ENCODE assay signal across 8 cellular contexts in the genomic region with DNA sequence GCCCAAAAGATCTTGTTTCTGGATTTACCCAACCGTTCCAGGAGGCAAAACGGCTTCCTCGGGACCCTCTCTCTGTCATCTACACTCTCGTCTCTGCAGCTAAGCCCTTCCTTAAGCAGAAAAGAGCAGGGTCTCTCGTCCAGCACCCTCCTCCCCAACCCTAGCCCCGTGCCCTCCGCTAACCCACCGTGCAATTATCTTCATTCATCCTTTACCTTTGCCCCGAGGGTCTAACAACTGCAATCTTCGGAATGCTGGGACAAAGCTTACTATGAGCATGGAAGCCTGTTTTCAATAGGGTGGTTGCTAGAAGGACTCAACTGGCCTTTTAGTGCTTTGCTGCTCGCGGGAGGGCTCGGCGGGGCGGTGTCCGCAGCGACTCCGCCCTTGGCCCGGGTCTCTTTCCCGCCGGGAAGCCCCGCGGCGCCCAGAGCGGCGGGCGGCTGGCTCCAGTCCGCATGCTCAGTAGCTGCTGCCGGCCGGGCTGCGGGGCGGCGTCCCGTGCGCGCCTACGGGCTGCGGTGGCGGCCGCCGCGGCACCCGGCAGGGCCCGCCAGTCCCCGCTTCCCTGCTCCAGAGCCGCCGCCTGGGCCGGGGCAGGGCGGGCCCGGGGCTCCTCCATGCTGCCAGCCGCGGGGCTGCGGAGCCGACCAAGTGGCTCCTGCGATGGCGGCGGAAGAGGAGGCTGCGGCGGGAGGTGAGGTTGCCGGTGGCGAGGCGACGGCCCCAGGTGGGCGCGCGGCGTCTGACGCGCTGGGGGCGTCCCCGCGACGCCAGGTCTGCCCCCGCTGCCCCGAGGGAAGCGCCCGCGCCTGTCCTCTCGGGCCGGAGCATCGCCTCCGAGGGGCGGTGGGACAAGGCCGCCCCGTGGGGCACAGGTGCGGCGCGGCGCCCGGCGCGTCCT. TPM values are rescaled to one million over a fixed set of nuclear protein-coding genes. Genes with fewer than 3 reads are reported as not detected.
DNase-seq lines count a peak whose midpoint lies in the region; ATAC-seq and TF ChIP-seq lines count a peak whose summit lies in the region.

A gene with protein sequence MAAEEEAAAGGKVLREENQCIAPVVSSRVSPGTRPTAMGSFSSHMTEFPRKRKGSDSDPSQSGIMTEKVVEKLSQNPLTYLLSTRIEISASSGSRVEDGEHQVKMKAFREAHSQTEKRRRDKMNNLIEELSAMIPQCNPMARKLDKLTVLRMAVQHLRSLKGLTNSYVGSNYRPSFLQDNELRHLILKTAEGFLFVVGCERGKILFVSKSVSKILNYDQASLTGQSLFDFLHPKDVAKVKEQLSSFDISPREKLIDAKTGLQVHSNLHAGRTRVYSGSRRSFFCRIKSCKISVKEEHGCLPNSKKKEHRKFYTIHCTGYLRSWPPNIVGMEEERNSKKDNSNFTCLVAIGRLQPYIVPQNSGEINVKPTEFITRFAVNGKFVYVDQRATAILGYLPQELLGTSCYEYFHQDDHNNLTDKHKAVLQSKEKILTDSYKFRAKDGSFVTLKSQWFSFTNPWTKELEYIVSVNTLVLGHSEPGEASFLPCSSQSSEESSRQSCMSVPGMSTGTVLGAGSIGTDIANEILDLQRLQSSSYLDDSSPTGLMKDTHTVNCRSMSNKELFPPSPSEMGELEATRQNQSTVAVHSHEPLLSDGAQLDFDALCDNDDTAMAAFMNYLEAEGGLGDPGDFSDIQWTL (plus strand): TSS at position 430 of the 904 bp plus-strand sequence. CDS start 237 bp downstream, at position 667.

- H3K27ac Mint-ChIP-seq in naive thymus-derived CD4-positive, alpha-beta T cell, result peak within 1 kb of the TSS in 1 of 9 donors; percentile 94

- H3K4me1 Mint-ChIP-seq in naive thymus-derived CD4-positive, alpha-beta T cell, result peaks cover 7 to 51% (median 15%) of the 10 kb centered on the region in 7 donors

- no peaks in the 10 kb centered on the region for H3K36me3 ChIP-seq in A673 (ENCODE audit: insufficient read depth, low read length, poor library complexity, severe bottlenecking)
- no peaks in the 10 kb centered on the region for H3K36me3 ChIP-seq in naive thymus-derived CD4-positive, alpha-beta T cell (ENCODE audit: control insufficient read depth in 2 of 3, insufficient read depth in 3 of 3, low read length in 3 of 3)
- no peaks in the 10 kb centered on the region for H3K36me3 ChIP-seq in tibial nerve

- peak; percentile 41 for ATAC-seq in GM18511 (IDR thresholded peaks at IDR 0.05; ENCODE audit: unreplicated experiment)
- ATAC-seq in HG03039 (IDR thresholded peaks at IDR 0.05; ENCODE audit: unreplicated experiment), result peak; percentile 32
- peak; percentile 62 for ATAC-seq in naive thymus-derived CD4-positive, alpha-beta T cell

- peaks cover 7 to 48% (median 46%) of the 10 kb centered on the region in 5 donors for H3K27me3 Mint-ChIP-seq in naive thymus-derived CD4-positive, alpha-beta T cell

- BruUV-seq in A673 (replicated peaks; lab: Mats Ljungman, UMichigan), result no TSS peak

- H3K9me3 Mint-ChIP-seq in naive thymus-derived CD4-positive, alpha-beta T cell, result no peaks in the 10 kb centered on the region

- POLR2A ChIA-PET in A673 (lab: Charles Lee; ENCODE audit: low non-redundant PET), result interaction anchor here (0.8 kb wide), 1 partner anchor 67 kb away, joined by 3 read pairs; no protein-coding TSS in a partner anchor
- POLR2A ChIA-PET in naive thymus-derived CD4-positive, alpha-beta T cell (lab: Charles Lee), result no interaction called here

- H3K27me3 ChIP-seq in A673 (replicated peaks; ENCODE audit: insufficient read depth, low read depth, low read length, poor library complexity) (no peaks in the 10 kb centered on the region), tibial nerve (peaks cover 0 to 22% of the 10 kb centered on the region in 2 donors)
- H3K27me3 ChIP-seq in naive thymus-derived CD4-positive, alpha-beta T cell (ENCODE audit: control insufficient read depth in 2 of 2, insufficient read depth in 2 of 2, low read length in 2 of 2), result peaks cover 0 to 8% of the 10 kb centered on the region in 2 donors

- H3K9me3 ChIP-seq in A673 (ENCODE audit: low read depth, low read length, poor library complexity, severe bottlenecking) (no peaks in the 10 kb centered on the region), tibial nerve (no peaks in the 10 kb centered on the region)
- H3K9me3 ChIP-seq in naive thymus-derived CD4-positive, alpha-beta T cell (ENCODE audit: control insufficient read depth in 2 of 3, low read length in 3 of 3), result no peaks in the 10 kb centered on the region

- H3K4me1 ChIP-seq in A673 (ENCODE audit: insufficient read depth, low read length, poor library complexity, severe bottlenecking) (no peaks in the 10 kb centered on the region), tibial nerve (peaks cover 0 to 23% (median 4%) of the 10 kb centered on the region in 4 donors)
- H3K4me1 ChIP-seq in naive thymus-derived CD4-positive, alpha-beta T cell (ENCODE audit: control insufficient read depth in 2 of 2, insufficient read depth in 2 of 2, low read length in 2 of 2), result peaks cover 4% of the 10 kb centered on the region in 2 donors

- CTCF ChIA-PET in A673 (lab: Charles Lee), result interaction anchor here (0.7 kb wide), 1 partner anchor 9 kb away, joined by 3 read pairs; no protein-coding TSS in a partner anchor
- CTCF ChIA-PET in naive thymus-derived CD4-positive, alpha-beta T cell (lab: Charles Lee), result no interaction called here

- no peak for TF ChIP-seq EP300 in tibial nerve (IDR thresholded peaks at IDR 0.05)

- no peak for TF ChIP-seq CTCF in A673 (conservative IDR thresholded peaks at IDR 0.05; ENCODE audit: low read depth, low read length)
- TF ChIP-seq CTCF in tibial nerve (IDR thresholded peaks at IDR 0.05), result no peak

- H3K27ac ChIP-seq in A673 (ENCODE audit: low read depth, low read length, poor library complexity, severe bottlenecking) (no peak within 1 kb of the TSS), tibial nerve (peak within 1 kb of the TSS in 1 of 4 donors; percentile 60)
- no peak within 1 kb of the TSS for H3K27ac ChIP-seq in naive thymus-derived CD4-positive, alpha-beta T cell (ENCODE audit: low read depth, low read length)

- peak within 1 kb of the TSS; percentile 80 to 97 (median 88) for H3K4me3 Mint-ChIP-seq in naive thymus-derived CD4-positive, alpha-beta T cell

- intact Hi-C loops in A673 (cut with micrococcal nuclease; ENCODE audit: unreplicated experiment), result no loop called here
- intact Hi-C loops in naive thymus-derived CD4-positive, alpha-beta T cell (cut with micrococcal nuclease), result loop anchor here in 1 of 2 donors (2.0 to 5.0 kb wide), 5 partner anchors 52 to 500 kb away; a partner anchor contains a TSS

- H3K4me3 ChIP-seq in A673 (ENCODE audit: low read depth, low read length, poor library complexity, severe bottlenecking), result peak within 1 kb of the TSS; percentile 65
- H3K4me3 ChIP-seq in naive thymus-derived CD4-positive, alpha-beta T cell (ENCODE audit: low read length), result peak within 1 kb of the TSS; percentile 46
- peak within 1 kb of the TSS; percentile 36 to 71 (median 60) for H3K4me3 ChIP-seq in tibial nerve

- 3 to 13% methylated on average over 14 to 42 of the region's 92 CpGs for WGBS in tibial nerve, 2 donors

- peaks cover 3 to 8% (median 4%) of the 10 kb centered on the region in 5 donors for H3K36me3 Mint-ChIP-seq in naive thymus-derived CD4-positive, alpha-beta T cell

- DNase-seq in A673 (ENCODE audit: low spot score) (peak; percentile 60), NCI-H2227 treated with DMSO at 0.1 percent for 48 hours (lab: John Stamatoyannopoulos, UW) (peak; percentile 41), erythroblast (lab: John Stamatoyannopoulos, UW) (peak; percentile 55 to 56), tibial nerve (ENCODE audit: low spot score in 2 of 2) (no peak)
- peak; percentile 8 to 32 (median 16) for DNase-seq in activated CD8-positive, alpha-beta memory T cell treated with anti-CD3 and anti-CD28 coated beads for 48 hours (ENCODE audit: low read depth in 2 of 3, low spot score in 2 of 3)
- DNase-seq in naive thymus-derived CD4-positive, alpha-beta T cell, result peak in 8 of 9 donors; percentile 12 to 70 (median 16)

- TF ChIP-seq POLR2A in erythroblast (IDR thresholded peaks at IDR 0.05; ENCODE audit: low read length) (no peak), tibial nerve (IDR thresholded peaks at IDR 0.05) (no peak)

RNA-seq across cellular contexts. Expression of the gene that starts here (rescaled TPM):
- total RNA-seq in A673 (2021) (10.2 and 10.3 TPM in 2 replicates), tibial nerve (1 to 10 TPM in 2 of 4 donors, under 1 TPM in 2; 0.39 to 2.4 (median 1.4) TPM)
- total RNA-seq in naive thymus-derived CD4-positive, alpha-beta T cell, result 10 to 100 TPM in 1 of 5 experiments, under 1 TPM in 3, not detected in 1; 0.19 to 37.7 (median 0.41) TPM
- polyA plus RNA-seq in naive thymus-derived CD4-positive, alpha-beta T cell, result not detected

Comparison
In these comparisons a context has a peak if more than half of its experiments do, and no peak if none do; other contexts are left out.
1. DNase-seq: peak in A673 (single experiment), NCI-H2227 treated with DMSO at 0.1 percent for 48 hours (single experiment), activated CD8-positive, alpha-beta memory T cell treated with anti-CD3 and anti-CD28 coated beads for 48 hours (3 of 3), erythroblast (2 of 2) and naive thymus-derived CD4-positive, alpha-beta T cell (8 of 9); none in tibial nerve (0 of 2).
2. Peak in every context shown above with its lines, with median percentiles within 50 percentile points of each other: H3K4me3 ChIP-seq and ATAC-seq.